Comparison of ENCODE assay signal across 9 cellular contexts in the genomic region with DNA sequence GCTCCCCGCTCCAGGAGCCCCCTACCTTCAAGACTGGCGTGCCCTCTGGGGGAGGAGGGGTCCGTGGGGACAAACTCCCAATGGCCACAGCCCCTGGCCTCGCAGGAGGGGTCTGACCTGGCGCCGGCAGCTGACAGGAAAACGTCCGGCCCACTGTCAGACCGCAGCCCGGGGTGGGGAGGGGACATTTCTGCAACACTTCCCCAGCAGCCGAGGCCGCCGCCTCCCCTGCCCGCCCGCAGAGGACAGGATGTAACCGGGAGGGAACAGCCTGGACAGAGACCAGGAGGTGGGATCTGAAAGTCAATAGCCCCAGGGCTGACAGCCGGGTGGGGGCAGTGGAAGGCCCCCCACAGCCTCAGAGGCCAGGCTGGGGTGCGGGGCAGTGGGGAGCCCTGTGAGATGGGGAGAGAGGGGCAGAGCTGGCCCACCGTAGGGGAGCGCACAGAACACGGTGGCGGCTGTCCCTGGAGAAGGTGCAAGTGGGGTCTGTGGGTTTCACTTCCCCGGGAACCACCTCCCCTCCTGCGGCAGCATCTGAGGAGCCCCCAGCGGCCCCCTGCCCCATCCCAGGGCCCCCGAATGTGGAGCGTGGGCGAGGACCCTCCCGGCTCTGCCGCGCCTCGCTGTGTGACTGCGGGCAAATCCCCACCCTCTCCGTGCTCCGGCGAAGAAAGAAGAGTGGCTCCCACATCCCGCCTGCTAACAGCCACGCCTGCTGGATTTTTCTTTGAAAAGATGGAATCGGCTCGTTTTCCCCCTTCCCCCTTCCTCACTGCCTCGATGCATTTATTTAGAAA. TPM values are rescaled to one million over a fixed set of nuclear protein-coding genes. Genes with fewer than 3 reads are reported as not detected.
DNase-seq lines count a peak whose midpoint lies in the region; ATAC-seq and TF ChIP-seq lines count a peak whose summit lies in the region.
"Had no signal": no experiment of that assay in that cellular context is flagged by ENCODE, and none has a peak within 500 bp of the region (broad histone marks: within the 10 kb centered on the region; RNA-seq: fewer than 3 reads in every experiment).

A gene with protein sequence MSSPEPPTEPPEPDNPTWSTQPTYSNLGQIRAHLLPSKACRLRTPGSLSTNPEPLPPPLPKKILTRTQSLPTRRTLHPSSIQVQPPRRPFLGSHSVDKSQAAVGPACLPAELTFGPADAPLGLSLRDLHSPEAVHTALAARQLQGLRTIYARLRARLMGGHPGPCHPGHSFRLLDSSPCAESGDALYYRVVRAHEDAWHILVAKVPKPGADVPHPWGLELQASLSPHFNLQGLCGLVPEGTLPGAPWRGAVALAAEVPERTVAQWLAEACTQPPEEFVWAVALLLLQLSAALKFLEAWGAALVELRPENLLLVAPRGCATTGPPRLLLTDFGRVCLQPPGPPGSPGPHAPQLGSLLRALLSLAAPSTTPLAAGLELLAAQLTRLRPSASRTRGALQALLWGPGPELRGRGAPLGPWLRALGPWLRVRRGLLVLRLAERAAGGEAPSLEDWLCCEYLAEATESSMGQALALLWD (minus strand): TSS at position 114 of the 800 bp plus-strand sequence. CDS start 1,244 bp downstream, outside the sequence.

- no peaks in the 10 kb centered on the region for H3K9me3 ChIP-seq in WERI-Rb-1 (ENCODE audit: severe bottlenecking)
- no peaks in the 10 kb centered on the region for H3K9me3 ChIP-seq in neuron (ENCODE audit: low read length)
- H3K9me3 ChIP-seq in PC-3 (ENCODE audit: low read length): no peaks in the 10 kb centered on the region

- H3K4me3 ChIP-seq in WERI-Rb-1 (ENCODE audit: low read depth, low read length) (no peak within 1 kb of the TSS), neuron (ENCODE audit: low read length) (no peak within 1 kb of the TSS), PC-3 (ENCODE audit: low read length) (no peak within 1 kb of the TSS)

- CTCF ChIA-PET in PC-3 (lab: Charles Lee): no interaction called here

- ATAC-seq in PC-3: no peak
- ATAC-seq in GM21825 (IDR thresholded peaks at IDR 0.05; ENCODE audit: unreplicated experiment): no peak

- H3K27me3 Mint-ChIP-seq in T-helper 1 cell treated with Interleukin-12 subunit alpha and Interleukin-12 subunit beta and Interleukin-4 antibody, amounts not matched to agents 30 μg/mL and 1 μg/mL, for 36 hours (ENCODE audit: low read depth): peaks cover 6% of the 10 kb centered on the region

- DNase-seq in T-helper 1 cell: no peak
- peak; percentile 44 for DNase-seq in WERI-Rb-1
- DNase-seq in head of caudate nucleus: peak in 35 of 42 donors; percentile 43 to 87 (median 69)
- DNase-seq in PC-3: no peak
- no peak for DNase-seq in NK-92 treated with Interleukin-12 subunit alpha and Interleukin-12 subunit beta, amount 100 ng/mL, for 24 hours (lab: John Stamatoyannopoulos, UW)

- H3K4me1 Mint-ChIP-seq in T-helper 1 cell treated with Interleukin-12 subunit alpha and Interleukin-12 subunit beta and Interleukin-4 antibody, amounts not matched to agents 30 μg/mL and 1 μg/mL, for 36 hours (ENCODE audit: low read depth): peaks cover 5% of the 10 kb centered on the region

- H3K36me3 ChIP-seq in WERI-Rb-1: no peaks in the 10 kb centered on the region
- no peaks in the 10 kb centered on the region for H3K36me3 ChIP-seq in neuron (ENCODE audit: insufficient read depth, low read length)
- H3K36me3 ChIP-seq in PC-3 (ENCODE audit: low read depth, low read length): no peaks in the 10 kb centered on the region

- H3K9me3 Mint-ChIP-seq in T-helper 1 cell treated with Interleukin-12 subunit alpha and Interleukin-12 subunit beta and Interleukin-4 antibody, amounts not matched to agents 30 μg/mL and 1 μg/mL, for 36 hours: no peaks in the 10 kb centered on the region

- H3K27me3 ChIP-seq in WERI-Rb-1 (ENCODE audit: insufficient read depth, low read depth, severe bottlenecking): no peaks in the 10 kb centered on the region
- peaks cover under 1% of the 10 kb centered on the region for H3K27me3 ChIP-seq in neuron (ENCODE audit: insufficient read depth, low read length)
- no peaks in the 10 kb centered on the region for H3K27me3 ChIP-seq in PC-3 (ENCODE audit: low read length)

- BruUV-seq in PC-3 (replicated peaks; lab: Mats Ljungman, UMichigan): no TSS peak

- intact Hi-C loops in head of caudate nucleus (cut with DNase I): no loop called here
- intact Hi-C loops in PC-3 (cut with micrococcal nuclease): no loop called here

- H3K27ac Mint-ChIP-seq in T-helper 1 cell treated with Interleukin-12 subunit alpha and Interleukin-12 subunit beta and Interleukin-4 antibody, amounts not matched to agents 30 μg/mL and 1 μg/mL, for 36 hours: no peak within 1 kb of the TSS

- no peak within 1 kb of the TSS for H3K4me2 ChIP-seq in PC-3 (ENCODE audit: low read length)

- H3K4me1 ChIP-seq in neuron (ENCODE audit: insufficient read depth, low read length): peaks cover 12% of the 10 kb centered on the region
- no peaks in the 10 kb centered on the region for H3K4me1 ChIP-seq in PC-3 (ENCODE audit: insufficient read depth, low read length)

- H3K4me3 Mint-ChIP-seq in T-helper 1 cell treated with Interleukin-12 subunit alpha and Interleukin-12 subunit beta and Interleukin-4 antibody, amounts not matched to agents 30 μg/mL and 1 μg/mL, for 36 hours: peak within 1 kb of the TSS; percentile 73

- peak within 1 kb of the TSS; percentile 51 for H2AFZ ChIP-seq in neuron (ENCODE audit: low read depth, low read length)
- no peak within 1 kb of the TSS for H2AFZ ChIP-seq in PC-3 (ENCODE audit: low read length)

- H3K9me2 ChIP-seq in PC-3 (replicated peaks; ENCODE audit: low read length): no peaks in the 10 kb centered on the region

- H3K9ac ChIP-seq in PC-3 (ENCODE audit: low read length): no peak within 1 kb of the TSS

- H4K20me1 ChIP-seq in PC-3 (ENCODE audit: low read length): no peaks in the 10 kb centered on the region

- peaks cover 2% of the 10 kb centered on the region for H3K36me3 Mint-ChIP-seq in T-helper 1 cell treated with Interleukin-12 subunit alpha and Interleukin-12 subunit beta and Interleukin-4 antibody, amounts not matched to agents 30 μg/mL and 1 μg/mL, for 36 hours (ENCODE audit: low read depth)

- no peaks in the 10 kb centered on the region for H3F3A ChIP-seq in PC-3 (ENCODE audit: low read length, unreplicated experiment)

- POLR2A ChIA-PET in PC-3 (lab: Charles Lee; ENCODE audit: unreplicated experiment): no interaction called here

- no peaks in the 10 kb centered on the region for H3K79me2 ChIP-seq in PC-3 (ENCODE audit: low read length)

- no peak within 1 kb of the TSS for H3K27ac ChIP-seq in WERI-Rb-1
- H3K27ac ChIP-seq in PC-3 (ENCODE audit: low read length): no peak within 1 kb of the TSS
- H3K27ac ChIP-seq: C4-2B had no signal

- TF ChIP-seq CTCF in WERI-Rb-1 (IDR thresholded peaks at IDR 0.05; ENCODE audit: low read depth, low read length) (no peak), PC-3 (conservative IDR thresholded peaks at IDR 0.05; ENCODE audit: low read depth, low read length) (no peak)

RNA-seq across cellular contexts. Expression of the gene that starts here (rescaled TPM):
- total RNA-seq in PC-3 (2014; rRNA removed): not detected in 2 replicates

Comparison
In these comparisons a context has a peak if more than half of its experiments do, and no peak if none do; other contexts are left out.
1. DNase-seq: peak in WERI-Rb-1 (single experiment) and head of caudate nucleus (35 of 42); none in T-helper 1 cell (0 of 5), PC-3 (single experiment) and NK-92 treated with Interleukin-12 subunit alpha and Interleukin-12 subunit beta, amount 100 ng/mL, for 24 hours (single experiment).